27 cellular contexts compared by ENCODE assay signal in genomic region chr10:77441541-77442175, GRCh38.
DNase-seq lines count a peak whose midpoint lies in the region; ATAC-seq, FAIRE-seq and TF ChIP-seq lines count a peak whose summit lies in the region.
"Had no signal": no experiment of that assay in that cellular context is flagged by ENCODE, and none has a peak within 500 bp of the region (broad histone marks: within the 10 kb centered on the region; RNA-seq: fewer than 3 reads in every experiment).

No MANE protein-coding gene starts in this region.

- TF ChIP-seq CTCF in D721Med (IDR thresholded peaks at IDR 0.05; ENCODE audit: insufficient read depth, missing control alignments) (no peak), IMR-90 (conservative IDR thresholded peaks at IDR 0.05; ENCODE audit: low read depth, low read length) (no peak)

- H2BK120ac ChIP-seq in IMR-90 (ENCODE audit: low read depth, low read length) (no peak overlapping the region), neuronal stem cell (ENCODE audit: low read depth, low read length) (no peak overlapping the region)

- H3K18ac ChIP-seq in IMR-90 (ENCODE audit: low read depth, low read length): no peak overlapping the region
- peak overlapping the region; percentile 76 for H3K18ac ChIP-seq in neuronal stem cell (ENCODE audit: low read length)

- TF ChIP-seq POLR2A in IMR-90 (IDR thresholded peaks at IDR 0.05; ENCODE audit: low read depth, low read length): no peak

- H2BK12ac ChIP-seq in neuronal stem cell (ENCODE audit: low read length): no peak overlapping the region

- CTCF ChIA-PET in IMR-90 (lab: Yijun Ruan, JAX): no interaction called here

- in situ Hi-C loops in IMR-90 (cut with MboI; ENCODE audit: low sequenced_read_pairs): no loop called here

- H4K8ac ChIP-seq in IMR-90 (ENCODE audit: low read depth in 2 of 2, low read length in 2 of 2) (no peak overlapping the region), neuronal stem cell (ENCODE audit: low read depth, low read length) (no peak overlapping the region)

- no peak overlapping the region for H4K5ac ChIP-seq in IMR-90 (ENCODE audit: low read depth, low read length)

- no peak overlapping the region for H2AK9ac ChIP-seq in IMR-90 (replicated peaks; ENCODE audit: low read depth, low read length, poor library complexity)

- H3K14ac ChIP-seq in IMR-90 (replicated peaks; ENCODE audit: low read depth, low read length) (peak overlapping the region; percentile 75; the same call in 1 of the 2 replicates), neuronal stem cell (ENCODE audit: low read length) (no peak overlapping the region)

- H3K4me2 ChIP-seq in IMR-90 (ENCODE audit: low read depth, low read length): no peak overlapping the region
- no peak overlapping the region for H3K4me2 ChIP-seq in neuronal stem cell (ENCODE audit: insufficient read depth, low read length, poor library complexity, severe bottlenecking)

- no peaks in the 10 kb centered on the region for H3K9me3 ChIP-seq in IMR-90 (ENCODE audit: control insufficient read depth, insufficient read depth, low read length)
- no peaks in the 10 kb centered on the region for H3K9me3 ChIP-seq in neuronal stem cell (replicated peaks in 1 of 2; ENCODE audit: control insufficient read depth in 2 of 2, insufficient read depth in 1 of 2, low read depth in 1 of 2, low read length in 2 of 2)
- H3K9me3 ChIP-seq: HAP-1, lower lobe of right lung had no signal

- H2AFZ ChIP-seq in IMR-90 (replicated peaks; ENCODE audit: low read length, poor library complexity) (no peak overlapping the region), neuronal stem cell (ENCODE audit: low read length) (no peak overlapping the region)

- ATAC-seq in IMR-90 (ENCODE audit: low read depth): no peak
- ATAC-seq in HG02938 (IDR thresholded peaks at IDR 0.05; ENCODE audit: unreplicated experiment): no peak
- ATAC-seq: activated naive CD4-positive, alpha-beta T cell treated with anti-CD3 and anti-CD28 coated beads, Interleukin-2, amount 50 U/mL, for 72 hours; lower lobe of right lung; sciatic nerve had no signal

- H2BK5ac ChIP-seq in IMR-90 (ENCODE audit: low read depth, low read length, poor library complexity, severe bottlenecking) (no peak overlapping the region), neuronal stem cell (ENCODE audit: low read length) (no peak overlapping the region)

- no peak overlapping the region for H3K9ac ChIP-seq in IMR-90 (ENCODE audit: low read depth, low read length)
- H3K9ac ChIP-seq in neuronal stem cell (ENCODE audit: low read depth, low read length, poor library complexity): no peak overlapping the region

- BruUV-seq in IMR-90 (replicated peaks; lab: Mats Ljungman, UMichigan): no TSS peak

- peak; percentile 48 for FAIRE-seq in D721Med (lab: Jason Lieb, UNC)
- FAIRE-seq: GM12891, kidney had no signal

- 92% methylated on average over 2 of the region's 7 CpGs; no CpG with 5 or more reads in 1 of the 2 experiments for WGBS in IMR-90 (ENCODE audit: extremely low coverage in 2 of 2, insufficient read length in 1 of 2), 2 experiments
- WGBS in neuronal stem cell (ENCODE audit: extremely low coverage in 2 of 2, insufficient read length in 2 of 2, insufficient replicate concordance in 1 of 2), 2 donors: no CpG with 5 or more reads among the region's 7 CpGs

- H2AK5ac ChIP-seq in IMR-90 (ENCODE audit: low read depth, low read length) (no peak overlapping the region), neuronal stem cell (ENCODE audit: low read depth, low read length) (no peak overlapping the region)

- intact Hi-C loops in IMR-90 (cut with micrococcal nuclease): no loop called here

- peaks cover 2% of the 10 kb centered on the region; the same call in 1 of the 2 replicates for H3K4me1 ChIP-seq in IMR-90 (ENCODE audit: control insufficient read depth, insufficient read depth, low read length)
- peaks cover 0 to 17% of the 10 kb centered on the region in 2 donors for H3K4me1 ChIP-seq in neuronal stem cell (ENCODE audit: control insufficient read depth in 2 of 2, insufficient read depth in 1 of 2, low read depth in 1 of 2, low read length in 2 of 2)
- H3K4me1 ChIP-seq: HAP-1, lower lobe of right lung had no signal

- DNase-seq in D721Med (ENCODE audit: insufficient read length, low spot score): peak; percentile 54
- DNase-seq in IMR-90: no peak
- DNase-seq in NCI-H82 (lab: John Stamatoyannopoulos, UW): peak; percentile 95
- no peak for DNase-seq in neuronal stem cell (ENCODE audit: low spot score)
- DNase-seq in midbrain (lab: John Stamatoyannopoulos, UW): no peak
- DNase-seq in glomerular visceral epithelial cell (ENCODE audit: extremely low spot score): no peak
- DNase-seq: activated CD4-positive, alpha-beta T cell treated with anti-CD3 and anti-CD28 coated beads, Interleukin-2, amount 50 U/mL, for 48 hours; activated CD4-positive, CD25-positive, alpha-beta regulatory T cell; activated CD8-positive, alpha-beta memory T cell treated with anti-CD3 and anti-CD28 coated beads, Interleukin-2, amount 50 U/mL, for 4 hours; aorta; caudate nucleus; CD4-positive, CD25-positive, alpha-beta regulatory T cell; dermis blood vessel endothelial cell; DND-41; kidney; lower lobe of right lung; NCI-H1048; NCI-H2107; nephron progenitor cell; NK-92 treated with Interleukin-12 subunit alpha and Interleukin-12 subunit beta, amount 100 ng/mL, for 24 hours; SHP77 treated with DMSO at 0.1 percent for 48 hours; stimulated activated naive CD4-positive, alpha-beta T cell treated with Interleukin-2 at 50 U/mL for 16 hours had no signal

- H2BK15ac ChIP-seq in IMR-90 (ENCODE audit: low read depth, low read length) (no peak overlapping the region), neuronal stem cell (ENCODE audit: low read length) (no peak overlapping the region)

- dilution Hi-C loops in IMR-90 (cut with HindIII; ENCODE audit: low sequenced_read_pairs, unreplicated experiment): no loop called here

- no peak for TF ChIP-seq RAD21 in IMR-90 (IDR thresholded peaks at IDR 0.05; ENCODE audit: low read length)

- H3K36me3 ChIP-seq in IMR-90 (ENCODE audit: control insufficient read depth, insufficient read depth, low read length): no peaks in the 10 kb centered on the region
- H3K36me3 ChIP-seq in neuronal stem cell (replicated peaks in 1 of 2; ENCODE audit: control insufficient read depth in 2 of 2, insufficient read depth in 2 of 2, low read length in 2 of 2): no peaks in the 10 kb centered on the region
- H3K36me3 ChIP-seq: HAP-1, lower lobe of right lung had no signal

- H3K27me3 ChIP-seq in IMR-90 (ENCODE audit: control insufficient read depth, insufficient read depth, low read length): no peaks in the 10 kb centered on the region
- no peaks in the 10 kb centered on the region for H3K27me3 ChIP-seq in neuronal stem cell (ENCODE audit: control insufficient read depth in 3 of 3, insufficient read depth in 3 of 3, low read depth in 1 of 3, low read length in 3 of 3)

- no peaks in the 10 kb centered on the region for H4K20me1 ChIP-seq in IMR-90 (ENCODE audit: insufficient read depth, low read length)

- POLR2A ChIA-PET in IMR-90 (lab: Charles Lee; ENCODE audit: unreplicated experiment): interaction anchor here (0.6 kb wide), 1 partner anchor 266 kb away, joined by 4 read pairs; no protein-coding TSS in a partner anchor

- H4K91ac ChIP-seq in IMR-90 (ENCODE audit: insufficient read depth, low read depth, low read length) (no peak overlapping the region), neuronal stem cell (ENCODE audit: low read depth, low read length, poor library complexity) (no peak overlapping the region)

- H3K4ac ChIP-seq in IMR-90 (ENCODE audit: low read depth, low read length) (no peak overlapping the region), neuronal stem cell (ENCODE audit: low read length) (no peak overlapping the region)

- H3K4me3 ChIP-seq in IMR-90 (ENCODE audit: insufficient read depth, low read depth, low read length) (no peak overlapping the region), neuronal stem cell (ENCODE audit: low read length in 2 of 2) (no peak overlapping the region)
- H3K4me3 ChIP-seq: HAP-1, lower lobe of right lung had no signal

- no peak overlapping the region for H2BK20ac ChIP-seq in IMR-90 (ENCODE audit: low read depth, low read length)

- 0 out of 2 replicates have a peak, but pooled peaks cover 4% of the 10 kb centered on the region for H3K9me1 ChIP-seq in IMR-90 (ENCODE audit: insufficient read depth, low read length)

- no peak overlapping the region for H3K27ac ChIP-seq in IMR-90 (ENCODE audit: insufficient read depth, low read length)
- no peak overlapping the region for H3K27ac ChIP-seq in neuronal stem cell (replicated peaks; ENCODE audit: low read length)
- H3K27ac ChIP-seq: lower lobe of right lung had no signal

- no peak overlapping the region for H3K56ac ChIP-seq in IMR-90 (ENCODE audit: extremely low read depth, insufficient read depth, low read length)

- no peak overlapping the region for H3K23ac ChIP-seq in IMR-90 (ENCODE audit: low read depth, low read length)
- H3K23ac ChIP-seq in neuronal stem cell (ENCODE audit: low read depth, low read length, poor library complexity): no peak overlapping the region

- no peaks in the 10 kb centered on the region; a peak in 1 of 4 replicates for H3K79me1 ChIP-seq in IMR-90 (ENCODE audit: low read depth in 1 of 2, low read length in 2 of 2)
- H3K79me1 ChIP-seq in neuronal stem cell (ENCODE audit: low read depth, low read length): no peaks in the 10 kb centered on the region

TF ChIP-seq in IMR-90, 13 proteins besides CTCF, POLR2A, EP300 and RAD21 (continues in another document):
- no peak for TF ChIP-seq USF2 (IDR thresholded peaks at IDR 0.05; ENCODE audit: low read depth, low read length)
- no peak for TF ChIP-seq MXI1 (IDR thresholded peaks at IDR 0.05; ENCODE audit: borderline replicate concordance, low read depth, low read length)
- no peak for TF ChIP-seq BHLHE40 (IDR thresholded peaks at IDR 0.05; ENCODE audit: low read depth, low read length)
- TF ChIP-seq CHD1 (IDR thresholded peaks at IDR 0.05; ENCODE audit: low read depth, low read length): no peak
- TF ChIP-seq RCOR1 (IDR thresholded peaks at IDR 0.05; ENCODE audit: insufficient replicate concordance, low read length): no peak
- TF ChIP-seq FOS (IDR thresholded peaks at IDR 0.05; ENCODE audit: low read depth, low read length): no peak
- no peak for TF ChIP-seq NFE2L2 (IDR thresholded peaks at IDR 0.05; ENCODE audit: low read depth, low read length)

Comparison
In these comparisons a context has a peak if more than half of its experiments do, and no peak if none do; other contexts are left out.
1. DNase-seq: peak in D721Med (single experiment) and NCI-H82 (single experiment); none in IMR-90 (single experiment), neuronal stem cell (single experiment), midbrain (single experiment) and glomerular visceral epithelial cell (single experiment).